Comparison of ENCODE assay signal across 1 cellular context in genomic region chr4:138204507-138204906, GRCh38.
A peak's percentile ranks its signal among the peaks of the same experiment; 100 is the strongest.
TF ChIP-seq lines count a peak whose summit lies in the region.

No MANE protein-coding gene starts in this region.

TF ChIP-seq in HepG2, 621 proteins besides CTCF, POLR2A, EP300 and RAD21 (continued from another document):
- TF ChIP-seq ZHX2 (IDR thresholded peaks at IDR 0.05; ENCODE audit: low read depth) (no peak), ZHX2 (CRISPR knock-in tag; IDR thresholded peaks at IDR 0.05; ENCODE audit: borderline replicate concordance) (no peak), SOX5 (CRISPR knock-in tag; IDR thresholded peaks at IDR 0.05; ENCODE audit: borderline replicate concordance) (peak; percentile 59; the same call in 1 of the 2 replicates), ZNF660 (CRISPR knock-in tag; IDR thresholded peaks at IDR 0.05; ENCODE audit: borderline replicate concordance, low read depth) (no peak), TRIM22 (IDR thresholded peaks at IDR 0.05) (no peak), ZNF614 (CRISPR knock-in tag; IDR thresholded peaks at IDR 0.05; ENCODE audit: borderline replicate concordance) (no peak), TOE1 (CRISPR knock-in tag; IDR thresholded peaks at IDR 0.05) (no peak), FOSL1 (CRISPR knock-in tag; IDR thresholded peaks at IDR 0.05; ENCODE audit: borderline replicate concordance) (no peak), DDIT3 (CRISPR knock-in tag; IDR thresholded peaks at IDR 0.05) (no peak), ZFP41 (CRISPR knock-in tag; IDR thresholded peaks at IDR 0.05; ENCODE audit: borderline replicate concordance) (no peak), ZNF337 (CRISPR knock-in tag; IDR thresholded peaks at IDR 0.05; ENCODE audit: borderline replicate concordance, low read depth) (no peak), TEAD3 (CRISPR knock-in tag; optimal IDR thresholded peaks at IDR 0.05; ENCODE audit: borderline replicate concordance) (no peak)
